17 cellular contexts compared by ENCODE assay signal in the genomic region with DNA sequence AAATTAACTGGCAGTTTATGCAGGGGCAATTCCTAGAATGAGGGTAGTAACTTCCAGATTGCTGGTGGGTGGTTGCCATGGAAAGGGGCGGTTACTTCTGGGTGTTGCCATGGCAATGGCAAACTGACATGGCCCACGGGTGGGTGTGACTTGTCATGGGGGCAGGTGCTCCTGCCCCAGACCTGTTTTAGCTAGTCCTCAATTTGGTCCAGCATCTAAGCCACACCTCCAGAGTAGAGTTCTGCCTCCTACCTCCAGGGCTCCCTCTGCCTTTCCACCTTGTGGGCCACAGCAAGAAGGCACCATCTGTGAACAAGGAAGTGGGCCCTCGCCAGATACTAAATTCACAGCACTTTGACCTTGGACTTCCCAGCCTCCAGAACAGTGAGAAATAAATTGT.
"Had no signal": no experiment of that assay in that cellular context is flagged by ENCODE, and none has a peak within 500 bp of the region (broad histone marks: within the 10 kb centered on the region; RNA-seq: fewer than 3 reads in every experiment).

No MANE protein-coding gene starts in this region.

- H3K9ac ChIP-seq: parathyroid adenoma had no signal

- H3K27me3 ChIP-seq: testis, upper lobe of left lung had no signal

- H3K9me3 ChIP-seq: neutrophil, testis had no signal

- H3K27ac ChIP-seq: epithelial cell of prostate, gastroesophageal sphincter, neutrophil, parathyroid adenoma, stomach, testis, upper lobe of left lung had no signal

- H3K4me1 Mint-ChIP-seq: activated CD8-positive, alpha-beta memory T cell treated with anti-CD3 and anti-CD28 coated beads, Interleukin-2, amount 10 ng/mL, durations not matched to agents 7 days and 5 days; activated naive CD4-positive, alpha-beta T cell treated with anti-CD3 and anti-CD28 coated beads, Interleukin-2, amount 10 ng/mL, durations not matched to agents 7 days and 5 days; naive thymus-derived CD4-positive, alpha-beta T cell had no signal

- DNase-seq: activated CD8-positive, alpha-beta memory T cell treated with anti-CD3 and anti-CD28 coated beads, Interleukin-2, amount 10 ng/mL, durations not matched to agents 7 days and 5 days; activated naive CD4-positive, alpha-beta T cell treated with anti-CD3 and anti-CD28 coated beads, Interleukin-2, amount 10 ng/mL, durations not matched to agents 7 days and 5 days; activated T-cell treated with anti-CD3 and anti-CD28 coated beads, Interleukin-2, amount 50 U/mL, for 1 hour; naive thymus-derived CD4-positive, alpha-beta T cell; stimulated activated CD4-positive, alpha-beta T cell treated with anti-CD3 and anti-CD28 coated beads, Interleukin-1b, Interleukin-23, amount 100 ng/mL, for 48 hours; stomach; testis; upper lobe of left lung had no signal

- H3K4me3 ChIP-seq: gastroesophageal sphincter, stomach, testis, upper lobe of left lung had no signal

- H3K36me3 Mint-ChIP-seq: activated CD8-positive, alpha-beta memory T cell treated with anti-CD3 and anti-CD28 coated beads, Interleukin-2, amount 10 ng/mL, durations not matched to agents 7 days and 5 days; activated naive CD4-positive, alpha-beta T cell treated with anti-CD3 and anti-CD28 coated beads, Interleukin-2, amount 10 ng/mL, durations not matched to agents 7 days and 5 days had no signal

- H3K4me1 ChIP-seq: gastroesophageal sphincter, parathyroid adenoma, stomach, testis, upper lobe of left lung had no signal

- ATAC-seq: activated CD4-positive, CD25-positive, alpha-beta regulatory T cell treated with anti-CD3 and anti-CD28 coated beads, Interleukin-2, amount 50 U/mL, for 24 hours; activated CD8-positive, alpha-beta memory T cell treated with anti-CD3 and anti-CD28 coated beads, Interleukin-2, amount 10 ng/mL, durations not matched to agents 7 days and 5 days; gastroesophageal sphincter; naive thymus-derived CD4-positive, alpha-beta T cell had no signal

- H3K9me3 Mint-ChIP-seq: activated naive CD4-positive, alpha-beta T cell treated with anti-CD3 and anti-CD28 coated beads, Interleukin-2, amount 10 ng/mL, durations not matched to agents 7 days and 5 days; activated T-helper 2 cell treated with anti-CD3 and anti-CD28 coated beads, Interferon-gamma antibody, Interleukin-2, Interleukin-4, amounts not matched to agents 10 μg/mL and 5 μg/mL and 100 μg/mL, durations not matched to agents 14 hours and 24 hours and 36 hours; T-helper 2 cell treated with Interferon-gamma antibody and Interleukin-4, amounts not matched to agents 5 μg/mL and 100 μg/mL, for 36 hours had no signal

- H2AFZ ChIP-seq: parathyroid adenoma had no signal

- H3K36me3 ChIP-seq: gastroesophageal sphincter, neutrophil, stomach, upper lobe of left lung had no signal

- FAIRE-seq: astrocyte, islet of Langerhans had no signal

- H3K27me3 Mint-ChIP-seq: activated CD8-positive, alpha-beta memory T cell treated with anti-CD3 and anti-CD28 coated beads, Interleukin-2, amount 10 ng/mL, durations not matched to agents 7 days and 5 days had no signal

- H3K27ac Mint-ChIP-seq: activated CD8-positive, alpha-beta memory T cell treated with anti-CD3 and anti-CD28 coated beads, Interleukin-2, amount 10 ng/mL, durations not matched to agents 7 days and 5 days; activated naive CD4-positive, alpha-beta T cell treated with anti-CD3 and anti-CD28 coated beads, Interleukin-2, amount 10 ng/mL, durations not matched to agents 7 days and 5 days; activated T-helper 2 cell treated with anti-CD3 and anti-CD28 coated beads, Interferon-gamma antibody, Interleukin-2, Interleukin-4, amounts not matched to agents 10 μg/mL and 5 μg/mL and 100 μg/mL, durations not matched to agents 14 hours and 24 hours and 36 hours; naive thymus-derived CD4-positive, alpha-beta T cell; T-helper 2 cell treated with Interferon-gamma antibody and Interleukin-4, amounts not matched to agents 5 μg/mL and 100 μg/mL, for 36 hours had no signal

- H3K4me3 Mint-ChIP-seq: activated CD8-positive, alpha-beta memory T cell treated with anti-CD3 and anti-CD28 coated beads, Interleukin-2, amount 10 ng/mL, durations not matched to agents 7 days and 5 days; activated naive CD4-positive, alpha-beta T cell treated with anti-CD3 and anti-CD28 coated beads, Interleukin-2, amount 10 ng/mL, durations not matched to agents 7 days and 5 days; naive thymus-derived CD4-positive, alpha-beta T cell; T-helper 2 cell treated with Interferon-gamma antibody and Interleukin-4, amounts not matched to agents 5 μg/mL and 100 μg/mL, for 36 hours had no signal

- H3K79me2 ChIP-seq: parathyroid adenoma had no signal
